ENCODE assay signal across 11 cellular contexts in the genomic region with DNA sequence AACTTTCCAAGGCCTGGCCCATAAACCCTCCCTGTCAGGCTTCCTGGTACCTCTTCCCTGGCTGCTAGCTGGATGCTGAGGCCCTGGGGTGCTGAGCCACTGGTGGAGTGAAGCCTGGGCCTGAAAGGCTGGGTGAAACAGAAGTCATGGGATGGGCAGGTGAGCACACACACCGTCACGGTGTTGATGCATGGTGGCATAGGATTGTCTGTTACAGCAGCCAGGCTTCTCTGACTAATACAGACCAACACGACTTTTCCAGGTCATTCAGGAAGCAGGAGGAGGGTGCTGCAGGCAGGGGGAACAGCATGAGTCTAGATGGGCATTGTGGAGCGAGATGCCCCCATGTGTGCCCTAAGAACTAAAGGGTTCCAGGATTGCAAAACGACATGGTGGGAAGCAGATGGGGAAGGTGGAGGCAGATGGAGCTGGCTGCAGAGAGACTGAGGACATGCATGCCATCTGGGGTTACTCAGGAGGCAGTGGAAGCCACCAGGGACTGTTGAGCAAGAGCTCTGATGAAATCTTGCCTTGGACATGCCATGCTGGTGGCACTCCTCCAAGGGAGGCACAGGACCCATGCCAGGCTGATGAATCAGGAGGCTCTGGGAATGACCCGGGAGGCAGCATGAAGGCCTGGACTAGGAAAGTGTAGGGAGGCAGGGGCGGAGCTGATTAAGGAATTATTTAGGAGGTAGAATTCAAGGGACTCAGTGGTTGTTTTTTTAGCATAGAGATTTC.
DNase-seq lines count a peak whose midpoint lies in the region; ATAC-seq and TF ChIP-seq lines count a peak whose summit lies in the region.
"Had no signal": no experiment of that assay in that cellular context is flagged by ENCODE, and none has a peak within 500 bp of the region (broad histone marks: within the 10 kb centered on the region; RNA-seq: fewer than 3 reads in every experiment).

No MANE protein-coding gene starts in this region.

- no peaks in the 10 kb centered on the region for H3K9me3 ChIP-seq in PC-9 (ENCODE audit: insufficient read depth, low read depth)
- H3K9me3 ChIP-seq in fibroblast of lung (ENCODE audit: control insufficient read depth, insufficient read depth, low read depth, low read length): no peaks in the 10 kb centered on the region
- no peaks in the 10 kb centered on the region for H3K9me3 ChIP-seq in testis
- H3K9me3 ChIP-seq: SJSA1 had no signal

- H3K27ac ChIP-seq in PC-9 (no peak overlapping the region), fibroblast of lung (ENCODE audit: insufficient read depth, low read length) (no peak overlapping the region), testis (no peak overlapping the region)
- H3K27ac ChIP-seq: SJSA1 had no signal

- POLR2A ChIA-PET in PC-9 (lab: Charles Lee; ENCODE audit: unreplicated experiment): interaction anchor here (0.5 kb wide), 1 partner anchor 500 kb away, joined by 13 read pairs; a partner anchor contains a TSS

- TF ChIP-seq CTCF in PC-9 (conservative IDR thresholded peaks at IDR 0.05) (no peak), fibroblast of lung (conservative IDR thresholded peaks at IDR 0.05 in 1 of 2, IDR thresholded peaks at IDR 0.05 in 1 of 2; ENCODE audit: low read depth in 1 of 2, low read length in 2 of 2) (no peak), testis (IDR thresholded peaks at IDR 0.05) (no peak)

- H3K79me2 ChIP-seq in PC-9 (ENCODE audit: low read depth) (no peaks in the 10 kb centered on the region), fibroblast of lung (ENCODE audit: control insufficient read depth, insufficient read depth, low read length) (no peaks in the 10 kb centered on the region)

- H3K4me2 ChIP-seq in PC-9 (no peak overlapping the region), fibroblast of lung (ENCODE audit: extremely low read depth, insufficient read depth, low read length) (no peak overlapping the region)

- H3K27me3 ChIP-seq in PC-9 (ENCODE audit: insufficient read depth, low read depth): peaks cover 53% of the 10 kb centered on the region
- no peaks in the 10 kb centered on the region for H3K27me3 ChIP-seq in fibroblast of lung (ENCODE audit: control insufficient read depth, insufficient read depth, low read length)
- H3K27me3 ChIP-seq in testis: no peaks in the 10 kb centered on the region

- ATAC-seq in HG03280 (IDR thresholded peaks at IDR 0.05; ENCODE audit: unreplicated experiment): no peak

- intact Hi-C loops in PC-9 (cut with micrococcal nuclease; ENCODE audit: unreplicated experiment) (no loop called here), testis (cut with DNase I; ENCODE audit: low total_unique reads) (no loop called here)

- no peaks in the 10 kb centered on the region for H3K36me3 ChIP-seq in PC-9 (ENCODE audit: low read depth)
- no peaks in the 10 kb centered on the region for H3K36me3 ChIP-seq in fibroblast of lung (ENCODE audit: control insufficient read depth, insufficient read depth, low read length)
- H3K36me3 ChIP-seq in testis (ENCODE audit: low read depth, missing control alignments): no peaks in the 10 kb centered on the region
- H3K36me3 ChIP-seq: SJSA1 had no signal

- CTCF ChIA-PET in PC-9 (lab: Charles Lee): no interaction called here

- DNase-seq in H4 (ENCODE audit: low spot score) (peak; percentile 81), PC-9 (peak; percentile 36 to 74), fibroblast of lung (ENCODE audit: low read depth in 2 of 2) (peak; percentile 24 to 33), testis (peak; percentile 32), cerebellar nuclear complex (lab: John Stamatoyannopoulos, UW) (no peak), NCI-H69 (lab: John Stamatoyannopoulos, UW) (no peak)
- DNase-seq in activated effector memory CD4-positive, alpha-beta T cell treated with anti-CD3 and anti-CD28 coated beads, Interleukin-2, amount 50 U/mL, for 16 hours: no peak
- DNase-seq: GF-D8, NCI-H1417 treated with DMSO at 0.1 percent for 48 hours had no signal

- H3K4me3 ChIP-seq in PC-9 (no peak overlapping the region), fibroblast of lung (replicated peaks in 1 of 4; ENCODE audit: control extremely low read depth in 1 of 4, insufficient read depth in 1 of 4, low read depth in 3 of 4, low read length in 4 of 4) (no peak overlapping the region), testis (no peak overlapping the region)
- H3K4me3 ChIP-seq: SJSA1 had no signal

- BruUV-seq in PC-9 (replicated peaks; lab: Mats Ljungman, UMichigan): no TSS peak

- 84 to 93% methylated on average over 7 of the region's 7 CpGs for WGBS in testis, 2 donors

- H3F3A ChIP-seq in PC-9 (ENCODE audit: insufficient read depth, low read depth): no peaks in the 10 kb centered on the region

- TF ChIP-seq POLR2A in testis (IDR thresholded peaks at IDR 0.05): no peak

- H2AFZ ChIP-seq in PC-9 (no peak overlapping the region), fibroblast of lung (ENCODE audit: low read length) (no peak overlapping the region)

- H4K20me1 ChIP-seq in PC-9 (ENCODE audit: insufficient read depth) (no peaks in the 10 kb centered on the region), fibroblast of lung (ENCODE audit: control insufficient read depth, extremely low read depth, insufficient read depth, low read length) (no peaks in the 10 kb centered on the region)

- no peaks in the 10 kb centered on the region for H3K9me2 ChIP-seq in PC-9 (ENCODE audit: insufficient read depth)

- H3K4me1 ChIP-seq in PC-9 (replicated peaks; ENCODE audit: insufficient read depth): 0 out of 2 replicates have a peak, but pooled peaks cover 4% of the 10 kb centered on the region
- no peaks in the 10 kb centered on the region for H3K4me1 ChIP-seq in fibroblast of lung (ENCODE audit: control insufficient read depth, extremely low read depth, insufficient read depth, low read length)
- no peaks in the 10 kb centered on the region for H3K4me1 ChIP-seq in testis
- H3K4me1 ChIP-seq: SJSA1 had no signal

- H3K9ac ChIP-seq in fibroblast of lung (ENCODE audit: insufficient read depth, low read length): no peak overlapping the region

Comparison
In these comparisons a context has a peak if more than half of its experiments do, and no peak if none do; other contexts are left out.
1. DNase-seq: peak in H4 (single experiment), PC-9 (2 of 2), fibroblast of lung (2 of 2) and testis (single experiment); none in cerebellar nuclear complex (0 of 2), NCI-H69 (single experiment) and activated effector memory CD4-positive, alpha-beta T cell treated with anti-CD3 and anti-CD28 coated beads, Interleukin-2, amount 50 U/mL, for 16 hours (single experiment).